Comparison of ENCODE assay signal across 2 cellular contexts in the genomic region with DNA sequence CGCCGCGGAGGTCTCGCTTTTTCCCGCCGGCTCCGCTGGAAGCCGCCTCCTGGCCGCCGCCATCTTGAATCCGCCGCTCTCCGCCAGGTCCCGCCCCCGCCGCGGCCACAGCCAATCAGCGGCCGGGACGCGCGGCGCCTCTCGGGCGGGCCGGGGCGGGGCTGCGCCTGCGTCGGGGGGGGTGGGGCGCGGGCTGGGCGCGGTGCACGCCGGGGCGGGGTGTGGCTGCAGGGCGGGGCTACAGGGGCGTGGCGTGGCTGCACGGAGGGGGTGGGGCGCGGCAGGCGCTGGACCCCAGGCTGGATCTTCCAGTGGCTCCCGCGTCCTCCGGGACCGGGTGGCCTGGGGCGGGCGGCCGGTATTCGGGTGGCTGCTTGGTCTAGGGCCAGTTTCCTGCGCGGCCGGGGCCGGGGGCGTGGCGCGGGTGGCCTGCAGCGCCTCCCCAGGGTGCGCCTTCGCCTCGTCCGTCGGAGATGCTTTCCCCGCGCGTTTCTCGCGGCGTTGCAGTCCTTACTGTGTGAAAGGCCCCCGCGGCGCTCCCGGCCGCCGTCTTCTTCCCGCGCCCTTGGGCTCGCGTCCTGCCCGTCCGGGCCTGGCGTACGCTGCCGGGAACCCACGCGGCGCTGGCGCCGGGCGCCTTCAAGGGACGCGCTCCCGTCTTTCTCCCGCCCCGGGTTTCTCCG.
A peak's percentile ranks its signal among the peaks of the same experiment; 100 is the strongest.
TF ChIP-seq lines count a peak whose summit lies in the region.

No MANE protein-coding gene starts in this region.

TF ChIP-seq in HEK293, 187 proteins besides CTCF, POLR2A, EP300 and RAD21 (continued from another document and continues in another):
- TF ChIP-seq, protein P1, sequence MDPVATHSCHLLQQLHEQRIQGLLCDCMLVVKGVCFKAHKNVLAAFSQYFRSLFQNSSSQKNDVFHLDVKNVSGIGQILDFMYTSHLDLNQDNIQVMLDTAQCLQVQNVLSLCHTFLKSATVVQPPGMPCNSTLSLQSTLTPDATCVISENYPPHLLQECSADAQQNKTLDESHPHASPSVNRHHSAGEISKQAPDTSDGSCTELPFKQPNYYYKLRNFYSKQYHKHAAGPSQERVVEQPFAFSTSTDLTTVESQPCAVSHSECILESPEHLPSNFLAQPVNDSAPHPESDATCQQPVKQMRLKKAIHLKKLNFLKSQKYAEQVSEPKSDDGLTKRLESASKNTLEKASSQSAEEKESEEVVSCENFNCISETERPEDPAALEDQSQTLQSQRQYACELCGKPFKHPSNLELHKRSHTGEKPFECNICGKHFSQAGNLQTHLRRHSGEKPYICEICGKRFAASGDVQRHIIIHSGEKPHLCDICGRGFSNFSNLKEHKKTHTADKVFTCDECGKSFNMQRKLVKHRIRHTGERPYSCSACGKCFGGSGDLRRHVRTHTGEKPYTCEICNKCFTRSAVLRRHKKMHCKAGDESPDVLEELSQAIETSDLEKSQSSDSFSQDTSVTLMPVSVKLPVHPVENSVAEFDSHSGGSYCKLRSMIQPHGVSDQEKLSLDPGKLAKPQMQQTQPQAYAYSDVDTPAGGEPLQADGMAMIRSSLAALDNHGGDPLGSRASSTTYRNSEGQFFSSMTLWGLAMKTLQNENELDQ (tag by site-specific recombination; IDR thresholded peaks at IDR 0.05; ENCODE audit: low read depth), result no peak
- TF ChIP-seq, protein P2, sequence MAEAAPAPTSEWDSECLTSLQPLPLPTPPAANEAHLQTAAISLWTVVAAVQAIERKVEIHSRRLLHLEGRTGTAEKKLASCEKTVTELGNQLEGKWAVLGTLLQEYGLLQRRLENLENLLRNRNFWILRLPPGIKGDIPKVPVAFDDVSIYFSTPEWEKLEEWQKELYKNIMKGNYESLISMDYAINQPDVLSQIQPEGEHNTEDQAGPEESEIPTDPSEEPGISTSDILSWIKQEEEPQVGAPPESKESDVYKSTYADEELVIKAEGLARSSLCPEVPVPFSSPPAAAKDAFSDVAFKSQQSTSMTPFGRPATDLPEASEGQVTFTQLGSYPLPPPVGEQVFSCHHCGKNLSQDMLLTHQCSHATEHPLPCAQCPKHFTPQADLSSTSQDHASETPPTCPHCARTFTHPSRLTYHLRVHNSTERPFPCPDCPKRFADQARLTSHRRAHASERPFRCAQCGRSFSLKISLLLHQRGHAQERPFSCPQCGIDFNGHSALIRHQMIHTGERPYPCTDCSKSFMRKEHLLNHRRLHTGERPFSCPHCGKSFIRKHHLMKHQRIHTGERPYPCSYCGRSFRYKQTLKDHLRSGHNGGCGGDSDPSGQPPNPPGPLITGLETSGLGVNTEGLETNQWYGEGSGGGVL (tag by site-specific recombination; IDR thresholded peaks at IDR 0.05), result no peak
- TF ChIP-seq ZNF146 (tag by site-specific recombination; IDR thresholded peaks at IDR 0.05), result 0 out of 2 replicates have a peak, but pooled peaks have one; percentile 12
- TF ChIP-seq KLF9 (tag by site-specific recombination; IDR thresholded peaks at IDR 0.05; ENCODE audit: low read depth), result peak; percentile 99
- peak; percentile 96 for TF ChIP-seq IKZF3 (tag by site-specific recombination; IDR thresholded peaks at IDR 0.05)
- TF ChIP-seq, protein P3, sequence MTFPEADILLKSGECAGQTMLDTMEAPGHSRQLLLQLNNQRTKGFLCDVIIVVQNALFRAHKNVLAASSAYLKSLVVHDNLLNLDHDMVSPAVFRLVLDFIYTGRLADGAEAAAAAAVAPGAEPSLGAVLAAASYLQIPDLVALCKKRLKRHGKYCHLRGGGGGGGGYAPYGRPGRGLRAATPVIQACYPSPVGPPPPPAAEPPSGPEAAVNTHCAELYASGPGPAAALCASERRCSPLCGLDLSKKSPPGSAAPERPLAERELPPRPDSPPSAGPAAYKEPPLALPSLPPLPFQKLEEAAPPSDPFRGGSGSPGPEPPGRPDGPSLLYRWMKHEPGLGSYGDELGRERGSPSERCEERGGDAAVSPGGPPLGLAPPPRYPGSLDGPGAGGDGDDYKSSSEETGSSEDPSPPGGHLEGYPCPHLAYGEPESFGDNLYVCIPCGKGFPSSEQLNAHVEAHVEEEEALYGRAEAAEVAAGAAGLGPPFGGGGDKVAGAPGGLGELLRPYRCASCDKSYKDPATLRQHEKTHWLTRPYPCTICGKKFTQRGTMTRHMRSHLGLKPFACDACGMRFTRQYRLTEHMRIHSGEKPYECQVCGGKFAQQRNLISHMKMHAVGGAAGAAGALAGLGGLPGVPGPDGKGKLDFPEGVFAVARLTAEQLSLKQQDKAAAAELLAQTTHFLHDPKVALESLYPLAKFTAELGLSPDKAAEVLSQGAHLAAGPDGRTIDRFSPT (tag by site-specific recombination; IDR thresholded peaks at IDR 0.05), result no peak
- TF ChIP-seq ZNF274 (IDR thresholded peaks at IDR 0.05; ENCODE audit: low read length), result no peak
- no peak for TF ChIP-seq ZNF274 (tag by site-specific recombination; IDR thresholded peaks at IDR 0.05; ENCODE audit: borderline replicate concordance)
- TF ChIP-seq GLIS1 (tag by site-specific recombination; IDR thresholded peaks at IDR 0.05), result peak; percentile 75
- TF ChIP-seq, protein P4, sequence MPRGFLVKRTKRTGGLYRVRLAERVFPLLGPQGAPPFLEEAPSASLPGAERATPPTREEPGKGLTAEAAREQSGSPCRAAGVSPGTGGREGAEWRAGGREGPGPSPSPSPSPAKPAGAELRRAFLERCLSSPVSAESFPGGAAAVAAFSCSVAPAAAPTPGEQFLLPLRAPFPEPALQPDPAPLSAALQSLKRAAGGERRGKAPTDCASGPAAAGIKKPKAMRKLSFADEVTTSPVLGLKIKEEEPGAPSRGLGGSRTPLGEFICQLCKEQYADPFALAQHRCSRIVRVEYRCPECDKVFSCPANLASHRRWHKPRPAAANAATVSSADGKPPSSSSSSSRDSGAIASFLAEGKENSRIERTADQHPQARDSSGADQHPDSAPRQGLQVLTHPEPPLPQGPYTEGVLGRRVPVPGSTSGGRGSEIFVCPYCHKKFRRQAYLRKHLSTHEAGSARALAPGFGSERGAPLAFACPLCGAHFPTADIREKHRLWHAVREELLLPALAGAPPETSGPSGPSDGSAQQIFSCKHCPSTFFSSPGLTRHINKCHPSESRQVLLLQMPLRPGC (tag by site-specific recombination; IDR thresholded peaks at IDR 0.05), result peak; percentile 21
- TF ChIP-seq ZNF561 (tag by site-specific recombination; IDR thresholded peaks at IDR 0.05; ENCODE audit: borderline replicate concordance), result peak; percentile 27; the same call in 1 of the 2 replicates
- TF ChIP-seq, protein P5, sequence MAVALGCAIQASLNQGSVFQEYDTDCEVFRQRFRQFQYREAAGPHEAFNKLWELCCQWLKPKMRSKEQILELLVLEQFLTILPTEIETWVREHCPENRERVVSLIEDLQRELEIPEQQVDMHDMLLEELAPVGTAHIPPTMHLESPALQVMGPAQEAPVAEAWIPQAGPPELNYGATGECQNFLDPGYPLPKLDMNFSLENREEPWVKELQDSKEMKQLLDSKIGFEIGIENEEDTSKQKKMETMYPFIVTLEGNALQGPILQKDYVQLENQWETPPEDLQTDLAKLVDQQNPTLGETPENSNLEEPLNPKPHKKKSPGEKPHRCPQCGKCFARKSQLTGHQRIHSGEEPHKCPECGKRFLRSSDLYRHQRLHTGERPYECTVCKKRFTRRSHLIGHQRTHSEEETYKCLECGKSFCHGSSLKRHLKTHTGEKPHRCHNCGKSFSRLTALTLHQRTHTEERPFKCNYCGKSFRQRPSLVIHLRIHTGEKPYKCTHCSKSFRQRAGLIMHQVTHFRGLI (tag by site-specific recombination; IDR thresholded peaks at IDR 0.05), result peak; percentile 21; the same call in 1 of the 2 replicates

TF ChIP-seq in SK-N-SH, 30 proteins besides CTCF, POLR2A, EP300 and RAD21 (continued from another document):
- peak; percentile 59 for TF ChIP-seq NRF1 (IDR thresholded peaks at IDR 0.05; ENCODE audit: low read depth, low read length)
- TF ChIP-seq, protein P6, sequence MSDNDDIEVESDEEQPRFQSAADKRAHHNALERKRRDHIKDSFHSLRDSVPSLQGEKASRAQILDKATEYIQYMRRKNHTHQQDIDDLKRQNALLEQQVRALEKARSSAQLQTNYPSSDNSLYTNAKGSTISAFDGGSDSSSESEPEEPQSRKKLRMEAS (IDR thresholded peaks at IDR 0.05; ENCODE audit: low read depth), result peak; percentile 57; the same call in 1 of the 2 replicates
- no peak for TF ChIP-seq MXI1 (IDR thresholded peaks at IDR 0.05; ENCODE audit: low read depth, low read length)
- TF ChIP-seq POLR2AphosphoS5 (IDR thresholded peaks at IDR 0.05; ENCODE audit: low read depth, low read length), result peak; percentile 42
- TF ChIP-seq MEF2A (IDR thresholded peaks at IDR 0.05; ENCODE audit: borderline replicate concordance, low read depth), result no peak
- peak; percentile 95 for TF ChIP-seq YY1 (IDR thresholded peaks at IDR 0.05; ENCODE audit: low read depth)
- TF ChIP-seq, protein P7, sequence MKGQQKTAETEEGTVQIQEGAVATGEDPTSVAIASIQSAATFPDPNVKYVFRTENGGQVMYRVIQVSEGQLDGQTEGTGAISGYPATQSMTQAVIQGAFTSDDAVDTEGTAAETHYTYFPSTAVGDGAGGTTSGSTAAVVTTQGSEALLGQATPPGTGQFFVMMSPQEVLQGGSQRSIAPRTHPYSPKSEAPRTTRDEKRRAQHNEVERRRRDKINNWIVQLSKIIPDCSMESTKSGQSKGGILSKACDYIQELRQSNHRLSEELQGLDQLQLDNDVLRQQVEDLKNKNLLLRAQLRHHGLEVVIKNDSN (IDR thresholded peaks at IDR 0.05; ENCODE audit: borderline replicate concordance, low read depth), result no peak
- peak; percentile 13; the same call in 1 of the 2 replicates for TF ChIP-seq NFIC (IDR thresholded peaks at IDR 0.05; ENCODE audit: borderline replicate concordance)
- TF ChIP-seq FOXJ3 (CRISPR knock-in tag; IDR thresholded peaks at IDR 0.05), result no peak
- TF ChIP-seq CHD2 (IDR thresholded peaks at IDR 0.05; ENCODE audit: low read length, partially characterized antibody), result peak; percentile 61
